20 cellular contexts compared by ENCODE assay signal in the genomic region with DNA sequence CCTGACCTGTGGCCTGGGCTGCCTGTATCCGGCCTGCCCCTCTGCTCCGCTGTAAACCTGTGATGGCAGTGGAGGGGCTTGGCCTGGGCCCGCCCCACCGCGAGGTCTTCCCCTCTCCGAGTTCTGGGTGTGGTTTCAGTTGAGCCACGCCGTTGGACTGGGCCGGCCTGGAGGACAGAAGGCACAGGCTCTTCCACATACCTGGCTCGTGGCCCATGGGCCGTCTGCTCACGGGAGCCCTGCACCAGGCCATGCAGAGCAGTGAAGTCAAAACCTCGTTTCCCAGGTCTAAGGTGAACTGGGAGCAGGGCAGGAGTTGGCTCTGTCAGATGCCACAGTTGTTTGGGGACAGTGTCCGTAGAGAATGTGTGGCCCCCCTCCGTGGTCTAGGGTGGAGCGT. TPM values are rescaled to one million over a fixed set of nuclear protein-coding genes. Genes with fewer than 3 reads are reported as not detected.
DNase-seq lines count a peak whose midpoint lies in the region; ATAC-seq and TF ChIP-seq lines count a peak whose summit lies in the region.
"Had no signal": no experiment of that assay in that cellular context is flagged by ENCODE, and none has a peak within 500 bp of the region (broad histone marks: within the 10 kb centered on the region; RNA-seq: fewer than 3 reads in every experiment).

No MANE protein-coding gene starts in this region.

- no peak overlapping the region for H4K91ac ChIP-seq in neuronal stem cell (ENCODE audit: low read depth, low read length, poor library complexity)

- no peak overlapping the region for H2BK15ac ChIP-seq in neuronal stem cell (ENCODE audit: low read length)

- no peak overlapping the region for H2BK5ac ChIP-seq in neuronal stem cell (ENCODE audit: low read length)

- H3K4me2 ChIP-seq in neuronal stem cell (ENCODE audit: insufficient read depth, low read length, poor library complexity, severe bottlenecking): no peak overlapping the region
- H3K4me2 ChIP-seq: SK-N-SH had no signal

- H3K27ac Mint-ChIP-seq in T-helper 17 cell (peak overlapping the region; percentile 79), chondrocyte (ENCODE audit: unreplicated experiment) (no peak overlapping the region)

- WGBS in neuronal stem cell (ENCODE audit: extremely low coverage in 2 of 2, insufficient read length in 2 of 2, insufficient replicate concordance in 1 of 2), 2 donors: no CpG with 5 or more reads among the region's 16 CpGs

- no peak overlapping the region for H4K8ac ChIP-seq in neuronal stem cell (ENCODE audit: low read depth, low read length)

- no peak overlapping the region for H3K4ac ChIP-seq in neuronal stem cell (ENCODE audit: low read length)

- H3K9me3 ChIP-seq in T-helper 17 cell (ENCODE audit: control insufficient read depth, low read length, poor library complexity, severe bottlenecking) (no peaks in the 10 kb centered on the region), neuronal stem cell (replicated peaks in 1 of 2; ENCODE audit: control insufficient read depth in 2 of 2, insufficient read depth in 1 of 2, low read depth in 1 of 2, low read length in 2 of 2) (no peaks in the 10 kb centered on the region), tibial artery (no peaks in the 10 kb centered on the region)
- H3K9me3 ChIP-seq: SK-N-SH had no signal

- H3K4me1 Mint-ChIP-seq in T-helper 17 cell (peaks cover 9% of the 10 kb centered on the region), chondrocyte (ENCODE audit: low read depth) (peaks cover 11% of the 10 kb centered on the region)

- peak overlapping the region; percentile 73 for H3K23ac ChIP-seq in neuronal stem cell (ENCODE audit: low read depth, low read length, poor library complexity)

- H2AFZ ChIP-seq in neuronal stem cell (ENCODE audit: low read length): no peak overlapping the region

- TF ChIP-seq CTCF in C4-2B (conservative IDR thresholded peaks at IDR 0.05) (no peak), chondrocyte (IDR thresholded peaks at IDR 0.05) (no peak), tibial artery (IDR thresholded peaks at IDR 0.05) (no peak)

- peaks cover 14% of the 10 kb centered on the region for H3K79me1 ChIP-seq in neuronal stem cell (ENCODE audit: low read depth, low read length)

- H3K14ac ChIP-seq in neuronal stem cell (ENCODE audit: low read length): no peak overlapping the region

- no peak overlapping the region for H3K4me3 ChIP-seq in neuronal stem cell (ENCODE audit: low read length in 2 of 2)
- no peak overlapping the region for H3K4me3 ChIP-seq in tibial artery

- H3K27me3 Mint-ChIP-seq in T-helper 17 cell (no peaks in the 10 kb centered on the region), chondrocyte (ENCODE audit: low read depth) (no peaks in the 10 kb centered on the region)

- H3K4me1 ChIP-seq in neuronal stem cell (ENCODE audit: control insufficient read depth in 2 of 2, insufficient read depth in 1 of 2, low read depth in 1 of 2, low read length in 2 of 2) (peaks cover 6 to 7% of the 10 kb centered on the region in 2 donors), tibial artery (peaks cover 6 to 14% (median 12%) of the 10 kb centered on the region in 4 donors)

- no peak for ATAC-seq in T-helper 17 cell
- no peak for ATAC-seq in GM18502 (IDR thresholded peaks at IDR 0.05; ENCODE audit: poor library complexity, unreplicated experiment)
- ATAC-seq: HepG2 had no signal

- intact Hi-C loops in tibial artery (cut with DNase I; ENCODE audit: low total_unique reads): no loop called here

- H2BK120ac ChIP-seq in neuronal stem cell (ENCODE audit: low read depth, low read length): no peak overlapping the region

- no peak overlapping the region for H3K4me3 Mint-ChIP-seq in T-helper 17 cell
- H3K4me3 Mint-ChIP-seq in chondrocyte (ENCODE audit: unreplicated experiment): no peak overlapping the region
- H3K4me3 Mint-ChIP-seq: CD14-positive monocyte, H9 had no signal

- H3K9me3 Mint-ChIP-seq in chondrocyte (ENCODE audit: low read depth): no peaks in the 10 kb centered on the region
- H3K9me3 Mint-ChIP-seq: CD14-positive monocyte, H9 had no signal

- H3K27me3 ChIP-seq in neuronal stem cell (ENCODE audit: control insufficient read depth in 3 of 3, insufficient read depth in 3 of 3, low read depth in 1 of 3, low read length in 3 of 3): no peaks in the 10 kb centered on the region
- no peaks in the 10 kb centered on the region for H3K27me3 ChIP-seq in tibial artery

- H3K36me3 ChIP-seq in neuronal stem cell (replicated peaks in 1 of 2; ENCODE audit: control insufficient read depth in 2 of 2, insufficient read depth in 2 of 2, low read length in 2 of 2) (peaks cover 0 to 7% of the 10 kb centered on the region in 2 donors), tibial artery (peaks cover 0 to 29% (median 18%) of the 10 kb centered on the region in 3 donors)

- H3K27ac ChIP-seq in C4-2B: peak overlapping the region; percentile 2; the same call in 1 of the 2 replicates
- H3K27ac ChIP-seq in neuronal stem cell (replicated peaks; ENCODE audit: low read length): no peak overlapping the region
- H3K27ac ChIP-seq in tibial artery: no peak overlapping the region

- H2BK12ac ChIP-seq in neuronal stem cell (ENCODE audit: low read length): no peak overlapping the region

- no peak overlapping the region for H2AK5ac ChIP-seq in neuronal stem cell (ENCODE audit: low read depth, low read length)

- DNase-seq in T-helper 17 cell: no peak
- peak; percentile 77 for DNase-seq in chondrocyte (ENCODE audit: low spot score)
- DNase-seq in neuronal stem cell (ENCODE audit: low spot score): no peak
- no peak for DNase-seq in effector CD8-positive, alpha-beta T cell (lab: John Stamatoyannopoulos, UW)
- DNase-seq in tibial artery: no peak
- no peak for DNase-seq in COR-L47 (lab: John Stamatoyannopoulos, UW)
- DNase-seq: ACHN, H9, KG1, NCI-H1694 treated with DMSO at 0.1 percent for 48 hours, NCI-H2107, NCI-H510A treated with DMSO at 0.1 percent for 48 hours, NCI-H774, OCI-M1, SHP77 treated with DMSO at 0.1 percent for 48 hours, SK-N-SH had no signal

- H3K36me3 Mint-ChIP-seq in T-helper 17 cell (ENCODE audit: low read depth) (no peaks in the 10 kb centered on the region), chondrocyte (ENCODE audit: low read depth) (peaks cover 5% of the 10 kb centered on the region)

- no peak overlapping the region for H3K9ac ChIP-seq in neuronal stem cell (ENCODE audit: low read depth, low read length, poor library complexity)
- H3K9ac ChIP-seq: SK-N-SH had no signal

- H3K18ac ChIP-seq in neuronal stem cell (ENCODE audit: low read length): no peak overlapping the region

RNA-seq across cellular contexts. Expression of a gene that starts 5.6 kb away (rescaled TPM):
- total RNA-seq in T-helper 17 cell: 100 to 1,000 TPM; 204 to 224 TPM
- 109 to 122 TPM (median 111 TPM) in 3 replicates for total RNA-seq in chondrocyte
- polyA plus RNA-seq in neuronal stem cell (2013, experiment 1 of 2): 350 TPM
- polyA plus RNA-seq in neuronal stem cell (2013, experiment 2 of 2): 344 TPM

RNA-seq across cellular contexts. Expression of a gene that starts 22.1 kb away (rescaled TPM):
- total RNA-seq in T-helper 17 cell: 10 to 100 TPM; 15.2 TPM
- total RNA-seq in chondrocyte: 25.5 to 45.4 TPM (median 44.5 TPM) in 3 replicates
- polyA plus RNA-seq in neuronal stem cell (2013, experiment 1 of 2): 58.4 TPM
- 57.0 TPM for polyA plus RNA-seq in neuronal stem cell (2013, experiment 2 of 2)

RNA-seq across cellular contexts. Expression of a gene that starts 37.2 kb away (rescaled TPM):
- total RNA-seq in T-helper 17 cell (under 1 TPM; 0.37 to 0.42 TPM), chondrocyte (0.97 to 1.6 TPM (median 1.2 TPM) in 3 replicates)
- 0.26 TPM for polyA plus RNA-seq in neuronal stem cell (2013, experiment 1 of 2)
- polyA plus RNA-seq in neuronal stem cell (2013, experiment 2 of 2): 0.30 TPM
- polyA plus RNA-seq: CD14-positive monocyte had no signal

RNA-seq across cellular contexts. Expression of a gene that starts 50.1 kb away (rescaled TPM):
- total RNA-seq in T-helper 17 cell (10 to 100 TPM; 32.0 to 33.6 TPM), chondrocyte (18.7 to 25.7 TPM (median 20.7 TPM) in 3 replicates)
- 10.6 TPM for polyA plus RNA-seq in neuronal stem cell (2013, experiment 1 of 2)
- 9.7 TPM for polyA plus RNA-seq in neuronal stem cell (2013, experiment 2 of 2)

RNA-seq across cellular contexts. Expression of a gene that starts 58.8 kb away (rescaled TPM):
- 1 to 10 TPM; 7.8 to 9.2 TPM for total RNA-seq in T-helper 17 cell
- total RNA-seq in chondrocyte: 15.6 to 21.1 TPM (median 16.0 TPM) in 3 replicates
- 32.8 TPM for polyA plus RNA-seq in neuronal stem cell (2013, experiment 1 of 2)
- polyA plus RNA-seq in neuronal stem cell (2013, experiment 2 of 2): 31.7 TPM
